In the genomic region with DNA sequence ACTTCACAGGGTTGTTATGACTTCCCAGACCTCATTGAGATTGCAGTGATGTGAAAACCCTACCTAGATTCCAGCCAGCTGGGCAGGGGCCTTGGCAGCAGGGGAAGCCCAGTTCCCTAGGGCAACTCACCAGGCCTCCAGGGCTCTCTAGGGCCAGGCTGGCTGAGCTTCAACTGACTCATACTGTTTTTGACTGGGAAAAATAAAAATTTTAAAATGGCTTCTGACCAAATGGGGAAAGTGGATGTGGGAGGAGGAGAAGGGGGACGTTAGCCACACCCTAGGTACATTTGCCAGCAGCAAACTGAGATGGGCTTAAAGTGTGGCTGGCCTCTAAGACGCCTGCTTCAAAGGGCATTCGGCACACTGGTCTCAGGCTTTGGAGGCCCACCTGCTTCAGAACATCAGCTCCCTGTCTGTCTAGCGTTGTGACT, we compare ENCODE assay signal across 10 cellular contexts. TPM values are rescaled to one million over a fixed set of nuclear protein-coding genes. Genes with fewer than 3 reads are reported as not detected.
A peak's percentile ranks its signal among the peaks of the same experiment; 100 is the strongest.
DNase-seq lines count a peak whose midpoint lies in the region; ATAC-seq and TF ChIP-seq lines count a peak whose summit lies in the region.
"Had no signal": no experiment of that assay in that cellular context is flagged by ENCODE, and none has a peak within 500 bp of the region (broad histone marks: within the 10 kb centered on the region; RNA-seq: fewer than 3 reads in every experiment).

No MANE protein-coding gene starts in this region.

- H3K9me3 Mint-ChIP-seq in activated naive CD4-positive, alpha-beta T cell treated with anti-CD3 and anti-CD28 coated beads, Interleukin-2, amount 50 U/mL, for 72 hours = no peaks in the 10 kb centered on the region
- H3K9me3 Mint-ChIP-seq in activated naive CD4-positive, alpha-beta T cell treated with anti-CD3 and anti-CD28 coated beads, Interleukin-2, amount 10 ng/mL, durations not matched to agents 7 days and 5 days = no peaks in the 10 kb centered on the region
- no peaks in the 10 kb centered on the region for H3K9me3 Mint-ChIP-seq in GM23338

- CTCF ChIA-PET in activated naive CD4-positive, alpha-beta T cell treated with anti-CD3 and anti-CD28 coated beads, Interleukin-2, amount 10 ng/mL, durations not matched to agents 7 days and 5 days (lab: Charles Lee) = interaction anchor here (1.4 kb wide), 1 partner anchor 19 kb away, joined by 3 read pairs; no protein-coding TSS in a partner anchor

- no peaks in the 10 kb centered on the region for H3K9me2 ChIP-seq in GM23338 (ENCODE audit: insufficient read depth)

- H3K27ac ChIP-seq in RWPE2 (ENCODE audit: poor library complexity, severe bottlenecking) (peak overlapping the region; percentile 27), heart right ventricle (peak overlapping the region in 3 of 10 donors; percentile 11 to 58 (median 24)), GM23338 (ENCODE audit: low read depth) (no peak overlapping the region)

- H3K4me2 ChIP-seq in GM23338 = no peak overlapping the region

- peaks cover 33% of the 10 kb centered on the region for H3K4me1 Mint-ChIP-seq in activated naive CD4-positive, alpha-beta T cell treated with anti-CD3 and anti-CD28 coated beads, Interleukin-2, amount 10 ng/mL, durations not matched to agents 7 days and 5 days
- peaks cover 19% of the 10 kb centered on the region for H3K4me1 Mint-ChIP-seq in GM23338

- no peak overlapping the region for H3K4me3 ChIP-seq in RWPE2 (ENCODE audit: severe bottlenecking)
- H3K4me3 ChIP-seq in heart right ventricle = no peak overlapping the region
- H3K4me3 ChIP-seq in GM23338 = no peak overlapping the region

- H3K4me1 ChIP-seq in RWPE2 (ENCODE audit: insufficient read depth, poor library complexity, severe bottlenecking) (peaks cover 13% of the 10 kb centered on the region), heart right ventricle (peaks cover 4 to 76% (median 55%) of the 10 kb centered on the region in 9 donors), GM23338 (ENCODE audit: insufficient read depth) (no peaks in the 10 kb centered on the region)

- peak overlapping the region; percentile 38 to 68 for H3K27ac Mint-ChIP-seq in activated naive CD4-positive, alpha-beta T cell treated with anti-CD3 and anti-CD28 coated beads, Interleukin-2, amount 50 U/mL, for 72 hours
- H3K27ac Mint-ChIP-seq in activated naive CD4-positive, alpha-beta T cell treated with anti-CD3 and anti-CD28 coated beads, Interleukin-2, amount 10 ng/mL, durations not matched to agents 7 days and 5 days = no peak overlapping the region
- H3K27ac Mint-ChIP-seq in GM23338 = no peak overlapping the region

- H3K4me3 Mint-ChIP-seq in activated naive CD4-positive, alpha-beta T cell treated with anti-CD3 and anti-CD28 coated beads, Interleukin-2, amount 10 ng/mL, durations not matched to agents 7 days and 5 days = no peak overlapping the region
- H3K4me3 Mint-ChIP-seq in GM23338 = no peak overlapping the region

- no peaks in the 10 kb centered on the region for H3F3A ChIP-seq in GM23338 (replicated peaks; ENCODE audit: low read depth)

- no peak for DNase-seq in activated naive CD4-positive, alpha-beta T cell treated with anti-CD3 and anti-CD28 coated beads, Interleukin-2, amount 50 U/mL, for 72 hours (ENCODE audit: low spot score in 2 of 2)
- DNase-seq in activated naive CD4-positive, alpha-beta T cell treated with anti-CD3 and anti-CD28 coated beads, Interleukin-2, amount 10 ng/mL, durations not matched to agents 7 days and 5 days = no peak
- DNase-seq in RWPE2 (ENCODE audit: low spot score) (no peak), heart right ventricle (peak in 1 of 2 donors; percentile 50), GM23338 (ENCODE audit: low spot score) (no peak), NCI-H1930 (lab: John Stamatoyannopoulos, UW) (no peak), NCI-H526 (lab: John Stamatoyannopoulos, UW) (no peak)
- DNase-seq in stimulated activated CD4-positive, alpha-beta T cell treated with anti-CD3 and anti-CD28 coated beads, Interleukin-2, amount 100 ng/mL, for 24 hours = no peak
- DNase-seq: activated CD4-positive, CD25-positive, alpha-beta regulatory T cell; DMS 273 treated with DMSO at 0.1 percent for 48 hours had no signal

- intact Hi-C loops in heart right ventricle (cut with DNase I) = loop anchor here in 1 of 10 donors (5.0 kb wide), 1 partner anchor 39 kb away; a partner anchor contains a TSS

- H3K9me3 ChIP-seq in RWPE2 (ENCODE audit: severe bottlenecking) (no peaks in the 10 kb centered on the region), heart right ventricle (no peaks in the 10 kb centered on the region)

- no peaks in the 10 kb centered on the region; the same call in 1 of the 2 replicates for H4K20me1 ChIP-seq in GM23338 (replicated peaks; ENCODE audit: insufficient read depth)

- peak in 1 of 2 donors; percentile 81 for ATAC-seq in activated naive CD4-positive, alpha-beta T cell treated with anti-CD3 and anti-CD28 coated beads, Interleukin-2, amount 50 U/mL, for 72 hours
- ATAC-seq in RWPE2 (ENCODE audit: low read depth) (peak; percentile 91), heart right ventricle (peak; percentile 17 to 79 (median 39)), GM23338 (no peak)

- H3K36me3 Mint-ChIP-seq in activated naive CD4-positive, alpha-beta T cell treated with anti-CD3 and anti-CD28 coated beads, Interleukin-2, amount 50 U/mL, for 72 hours = peaks cover 0 to 4% of the 10 kb centered on the region in 2 donors
- H3K36me3 Mint-ChIP-seq in activated naive CD4-positive, alpha-beta T cell treated with anti-CD3 and anti-CD28 coated beads, Interleukin-2, amount 10 ng/mL, durations not matched to agents 7 days and 5 days = peaks cover 14% of the 10 kb centered on the region
- H3K36me3 Mint-ChIP-seq in GM23338 (ENCODE audit: low read depth) = no peaks in the 10 kb centered on the region

- H3K79me2 ChIP-seq in GM23338 (replicated peaks; ENCODE audit: insufficient read depth) = peaks cover 6% of the 10 kb centered on the region; the same call in 1 of the 2 replicates

- 69 to 79% methylated on average over 4 of the region's 4 CpGs for WGBS in heart right ventricle, 2 donors

- H3K27me3 ChIP-seq in RWPE2 (ENCODE audit: insufficient read depth, poor library complexity, severe bottlenecking) (no peaks in the 10 kb centered on the region), heart right ventricle (no peaks in the 10 kb centered on the region), GM23338 (ENCODE audit: insufficient read depth) (no peaks in the 10 kb centered on the region)

- TF ChIP-seq CTCF in RWPE2 (IDR thresholded peaks at IDR 0.05; ENCODE audit: poor library complexity, severe bottlenecking) (no peak), heart right ventricle (IDR thresholded peaks at IDR 0.05) (no peak), GM23338 (conservative IDR thresholded peaks at IDR 0.05; ENCODE audit: low read depth in 2 of 2) (no peak)

- H2AFZ ChIP-seq in GM23338 = no peak overlapping the region

- no peaks in the 10 kb centered on the region for H3K36me3 ChIP-seq in RWPE2 (ENCODE audit: low read depth)
- H3K36me3 ChIP-seq in heart right ventricle = peaks cover 0 to 7% (median 0%) of the 10 kb centered on the region in 9 donors
- H3K36me3 ChIP-seq in GM23338 (ENCODE audit: insufficient read depth) = no peaks in the 10 kb centered on the region

- no peaks in the 10 kb centered on the region for H3K27me3 Mint-ChIP-seq in activated naive CD4-positive, alpha-beta T cell treated with anti-CD3 and anti-CD28 coated beads, Interleukin-2, amount 10 ng/mL, durations not matched to agents 7 days and 5 days
- H3K27me3 Mint-ChIP-seq in GM23338 (ENCODE audit: insufficient read depth, low read depth, poor library complexity) = peaks cover 6% of the 10 kb centered on the region

TF ChIP-seq in GM23338, 12 proteins besides CTCF, POLR2A, EP300 and RAD21:
- TF ChIP-seq CREB1 (CRISPR knock-in tag; IDR thresholded peaks at IDR 0.05; ENCODE audit: low read depth) (no peak), POLR2AphosphoS5 (IDR thresholded peaks at IDR 0.05; ENCODE audit: low read depth) (no peak), EZH2 (IDR thresholded peaks at IDR 0.05; ENCODE audit: low read depth, unreplicated experiment) (no peak), EZH2phosphoT487 (IDR thresholded peaks at IDR 0.05; ENCODE audit: unreplicated experiment) (no peak)
TF ChIP-seq in GM23338: peak in this region for 0.

RNA-seq across cellular contexts. Expression of a gene that starts 39.0 kb away (rescaled TPM):
- total RNA-seq in activated naive CD4-positive, alpha-beta T cell treated with anti-CD3 and anti-CD28 coated beads, Interleukin-2, amount 50 U/mL, for 72 hours = 10 to 100 TPM; 20.1 to 62.3 TPM
- total RNA-seq in heart right ventricle = 10 to 100 TPM in 5 of 10 donors, 1 to 10 TPM in 5; 2.9 to 19.9 (median 7.9) TPM
- polyA plus RNA-seq in heart right ventricle (10 to 100 TPM in 1 of 2 donors, 1 to 10 TPM in 1; 9.8 to 14.7 TPM), GM23338 (2016; fragmentation: Nextera tagmentation; extraction: Ambion mirVana) (5.1 and 5.9 TPM in 2 replicates)
- 7.2 and 7.8 TPM in 2 replicates for total RNA-seq in GM23338 (2014; rRNA removed; shearing (Covaris generic))

Comparison
In these comparisons a context has a peak if more than half of its experiments do, and no peak if none do; other contexts are left out.
1. H3K27ac Mint-ChIP-seq: peak in activated naive CD4-positive, alpha-beta T cell treated with anti-CD3 and anti-CD28 coated beads, Interleukin-2, amount 50 U/mL, for 72 hours (2 of 2); none in activated naive CD4-positive, alpha-beta T cell treated with anti-CD3 and anti-CD28 coated beads, Interleukin-2, amount 10 ng/mL, durations not matched to agents 7 days and 5 days (single experiment) and GM23338 (single experiment).